Comparison of ENCODE assay signal across 11 cellular contexts in genomic region chr11:113577356-113578163, GRCh38.
DNase-seq lines count a peak whose midpoint lies in the region; ATAC-seq lines count a peak whose summit lies in the region.
"Had no signal": no experiment of that assay in that cellular context is flagged by ENCODE, and none has a peak within 500 bp of the region (broad histone marks: within the 10 kb centered on the region; RNA-seq: fewer than 3 reads in every experiment).

No MANE protein-coding gene starts in this region.

- H3K9me3 Mint-ChIP-seq in activated T-cell treated with anti-CD3 and anti-CD28 coated beads, Interleukin-2, amount 50 U/mL, for 24 hours = no peaks in the 10 kb centered on the region
- H3K9me3 Mint-ChIP-seq: stimulated activated naive CD8-positive, alpha-beta T cell treated with anti-CD3 and anti-CD28 coated beads, Interleukin-15, Interleukin-2, amounts not matched to agents 100 ng/mL and 50 ng/mL, for 24 hours had no signal

- ATAC-seq in GM18909 (IDR thresholded peaks at IDR 0.05; ENCODE audit: poor library complexity, unreplicated experiment) (no peak), GM21390 (IDR thresholded peaks at IDR 0.05; ENCODE audit: unreplicated experiment) (no peak), GM21576 (IDR thresholded peaks at IDR 0.05; ENCODE audit: unreplicated experiment) (no peak)
- ATAC-seq: left lung had no signal

- peak; percentile 69 for DNase-seq in DMS79 (lab: John Stamatoyannopoulos, UW)
- peak; percentile 97 for DNase-seq in NCI-H1105 treated with DMSO at 0.1 percent for 48 hours (lab: John Stamatoyannopoulos, UW)
- DNase-seq in NCI-H748 (lab: John Stamatoyannopoulos, UW; ENCODE audit: unreplicated experiment) = peak; percentile 50
- DNase-seq in iPS-NIHi11 (ENCODE audit: low spot score) = peak; percentile 63
- no peak for DNase-seq in activated T-cell treated with anti-CD3 and anti-CD28 coated beads, Interleukin-2, amount 50 U/mL, for 24 hours
- DNase-seq: activated gamma-delta T cell, left lung had no signal

- H3K27me3 Mint-ChIP-seq in activated T-cell treated with anti-CD3 and anti-CD28 coated beads, Interleukin-2, amount 50 U/mL, for 24 hours = peaks cover 17% of the 10 kb centered on the region

- H3K27ac Mint-ChIP-seq in activated T-cell treated with anti-CD3 and anti-CD28 coated beads, Interleukin-2, amount 50 U/mL, for 24 hours = no peak overlapping the region
- H3K27ac Mint-ChIP-seq: stimulated activated naive CD8-positive, alpha-beta T cell treated with anti-CD3 and anti-CD28 coated beads, Interleukin-15, Interleukin-2, amounts not matched to agents 100 ng/mL and 50 ng/mL, for 24 hours had no signal

- peaks cover 5% of the 10 kb centered on the region for H3K4me1 Mint-ChIP-seq in activated T-cell treated with anti-CD3 and anti-CD28 coated beads, Interleukin-2, amount 50 U/mL, for 24 hours (ENCODE audit: low read depth)

- H3K4me3 Mint-ChIP-seq in activated T-cell treated with anti-CD3 and anti-CD28 coated beads, Interleukin-2, amount 50 U/mL, for 24 hours = no peak overlapping the region
- H3K4me3 Mint-ChIP-seq: stimulated activated naive CD8-positive, alpha-beta T cell treated with anti-CD3 and anti-CD28 coated beads, Interleukin-15, Interleukin-2, amounts not matched to agents 100 ng/mL and 50 ng/mL, for 24 hours had no signal

- H3K36me3 Mint-ChIP-seq in activated T-cell treated with anti-CD3 and anti-CD28 coated beads, Interleukin-2, amount 50 U/mL, for 24 hours (ENCODE audit: low read depth) = no peaks in the 10 kb centered on the region
